24 cellular contexts compared by ENCODE assay signal in the genomic region with DNA sequence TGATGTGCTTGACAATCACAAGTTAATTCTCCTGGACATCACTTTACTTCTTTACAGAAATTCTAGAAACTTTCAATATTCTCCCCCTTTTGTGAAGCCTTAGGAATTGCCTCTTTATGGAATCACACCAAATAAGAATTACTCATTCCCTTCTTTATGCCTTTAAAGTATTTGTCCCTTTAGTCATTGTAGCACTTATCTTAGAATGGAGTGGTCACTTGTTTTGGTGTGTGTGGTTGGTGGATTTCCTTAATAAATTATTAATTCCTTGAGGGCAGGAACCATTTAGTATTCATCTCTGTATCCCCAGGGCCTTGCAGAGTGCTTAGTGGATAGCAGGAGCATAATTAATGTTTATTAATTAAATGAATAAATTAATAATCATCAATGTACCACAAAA.
DNase-seq lines count a peak whose midpoint lies in the region; ATAC-seq, FAIRE-seq and TF ChIP-seq lines count a peak whose summit lies in the region.
"Had no signal": no experiment of that assay in that cellular context is flagged by ENCODE, and none has a peak within 500 bp of the region (broad histone marks: within the 10 kb centered on the region; RNA-seq: fewer than 3 reads in every experiment).

No MANE protein-coding gene starts in this region.

- H3K4me3 ChIP-seq in sigmoid colon, result no peak overlapping the region
- H3K4me3 ChIP-seq: BLaER1, SJCRH30 had no signal

- H3K27ac ChIP-seq in sigmoid colon, result no peak overlapping the region
- H3K27ac ChIP-seq: BLaER1, KMS-11, RWPE1, SJCRH30 had no signal

- in situ Hi-C loops in ACHN (cut with HindIII; ENCODE audit: low pct_ligation_motif_present, low pct_unique_long_range_greater_than_20kb, low sequenced_read_pairs), result no loop called here

- no peak for TF ChIP-seq CTCF in sigmoid colon (IDR thresholded peaks at IDR 0.05)

- intact Hi-C loops in Right ventricle myocardium inferior (cut with DNase I), result no loop called here
- intact Hi-C loops in sigmoid colon (cut with DNase I), result no loop called here

- no peaks in the 10 kb centered on the region for H3K36me3 ChIP-seq in sigmoid colon
- H3K36me3 ChIP-seq: BLaER1, SJCRH30 had no signal

- TF ChIP-seq POLR2A in sigmoid colon (IDR thresholded peaks at IDR 0.05), result no peak

- DNase-seq in ACHN (peak; percentile 46), ELR (ENCODE audit: low read depth) (peak; percentile 4), RCC 7860 (ENCODE audit: low spot score) (peak; percentile 66), kidney glomerular epithelial cell (lab: John Stamatoyannopoulos, UW) (peak; percentile 61), Right ventricle myocardium inferior (ENCODE audit: missing footprints) (no peak), inferior parietal cortex (ENCODE audit: extremely low spot score) (no peak), sigmoid colon (no peak)
- DNase-seq: 8988T; CD8-positive, alpha-beta memory T cell; DMS79 treated with DMSO at 0.1 percent for 48 hours; GDM1; NCI-H1417 treated with DMSO at 0.1 percent for 48 hours; NCI-H187 treated with DMSO at 0.1 percent for 48 hours; NCI-H226; NCI-H524; NCI-H82; OCI-M1; SJCRH30 had no signal

- H3K9me3 ChIP-seq in sigmoid colon, result no peaks in the 10 kb centered on the region
- H3K9me3 ChIP-seq: BLaER1, SJCRH30 had no signal

- no peaks in the 10 kb centered on the region for H3K27me3 ChIP-seq in sigmoid colon
- H3K27me3 ChIP-seq: BLaER1, SJCRH30 had no signal

- H3K4me1 ChIP-seq in sigmoid colon, result peaks cover 0 to 49% (median 33%) of the 10 kb centered on the region in 4 donors
- H3K4me1 ChIP-seq: SJCRH30 had no signal

- no peak for ATAC-seq in Right ventricle myocardium inferior
- no peak for ATAC-seq in HG03520 (IDR thresholded peaks at IDR 0.05; ENCODE audit: unreplicated experiment)

- peak; percentile 90 for FAIRE-seq in RCC 7860 (lab: Jason Lieb, UNC)
- FAIRE-seq: GM19239, H1 had no signal

- TF ChIP-seq EP300 in sigmoid colon (IDR thresholded peaks at IDR 0.05), result no peak

Comparison
In these comparisons a context has a peak if more than half of its experiments do, and no peak if none do; other contexts are left out.
1. DNase-seq: peak in ACHN (single experiment), ELR (single experiment), RCC 7860 (single experiment) and kidney glomerular epithelial cell (single experiment); none in Right ventricle myocardium inferior (single experiment), inferior parietal cortex (single experiment) and sigmoid colon (single experiment).